In the genomic region with DNA sequence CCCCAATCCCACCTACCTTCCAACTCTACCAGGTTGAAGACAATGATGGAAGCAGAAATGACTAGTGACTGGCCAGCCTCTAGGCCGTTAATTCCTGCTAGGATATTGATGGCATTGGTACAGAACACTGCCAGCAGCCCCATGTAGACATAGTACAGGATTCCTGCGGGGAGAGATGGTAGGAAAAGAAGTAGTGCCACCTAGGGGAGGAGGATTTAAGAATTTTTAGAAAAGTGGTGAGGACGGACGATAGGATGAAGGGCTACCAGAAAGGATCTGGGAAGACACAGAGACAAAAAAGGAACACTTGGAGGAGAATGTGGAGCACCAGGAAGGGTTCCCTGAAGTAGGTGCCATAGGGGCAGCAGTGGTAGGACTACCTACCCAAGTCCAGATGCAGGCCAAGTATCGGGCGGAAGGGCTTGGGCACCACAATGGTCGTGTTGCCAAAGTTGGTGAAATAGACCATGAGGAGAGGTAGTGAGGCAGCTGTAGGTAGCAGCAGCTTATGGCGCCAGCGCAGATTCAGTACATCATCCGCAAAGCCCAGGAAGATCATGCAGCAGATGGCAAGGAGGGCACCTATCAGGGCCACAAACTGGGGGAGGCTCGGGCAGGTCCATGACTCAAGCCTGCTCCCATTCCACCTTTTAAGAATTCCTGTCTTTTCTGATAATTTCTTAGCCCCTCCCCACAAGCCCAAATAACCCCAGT, we compare ENCODE assay signal across 8 cellular contexts. TPM values are rescaled to one million over a fixed set of nuclear protein-coding genes. Genes with fewer than 3 reads are reported as not detected.
A peak's percentile ranks its signal among the peaks of the same experiment; 100 is the strongest.
DNase-seq lines count a peak whose midpoint lies in the region; ATAC-seq, FAIRE-seq and TF ChIP-seq lines count a peak whose summit lies in the region.

No MANE protein-coding gene starts in this region.

- peaks cover 28% of the 10 kb centered on the region for H3K36me3 Mint-ChIP-seq in nephron progenitor cell (ENCODE audit: low read depth)

- POLR2A ChIA-PET in PC-3 (lab: Charles Lee; ENCODE audit: unreplicated experiment) = no interaction called here

- no peak for TF ChIP-seq POLR2A in GM12892 (IDR thresholded peaks at IDR 0.05; ENCODE audit: low read depth, low read length)

- no peaks in the 10 kb centered on the region for H3K9me2 ChIP-seq in PC-3 (replicated peaks; ENCODE audit: low read length)

- peak overlapping the region; percentile 84 for H3K9ac ChIP-seq in PC-3 (ENCODE audit: low read length)

- DNase-seq in BE2C (peak; percentile 41), GM12892 (ENCODE audit: insufficient read length) (no peak), PC-3 (peak; percentile 76), dorsolateral prefrontal cortex (peak in 1 of 10 donors; percentile 38), nephron progenitor cell (no peak)

- FAIRE-seq in GM12892 (lab: Jason Lieb, UNC) = peak; percentile 50

- peak; percentile 70 for TF ChIP-seq CTCF in BE2C (IDR thresholded peaks at IDR 0.05; ENCODE audit: low read depth, low read length)
- TF ChIP-seq CTCF in PC-3 (conservative IDR thresholded peaks at IDR 0.05; ENCODE audit: low read depth, low read length) = peak; percentile 92
- peak in 46 of 56 donors; percentile 9 to 50 (median 32) for TF ChIP-seq CTCF in dorsolateral prefrontal cortex (IDR thresholded peaks at IDR 0.05 in 54 of 56, conservative IDR thresholded peaks at IDR 0.05 in 2 of 56; ENCODE audit: low read depth in 1 of 56, partially characterized antibody in 56 of 56)
- peak; percentile 28 for TF ChIP-seq CTCF in nephron progenitor cell (IDR thresholded peaks at IDR 0.05)

- H3K4me1 Mint-ChIP-seq in nephron progenitor cell = peaks cover 69% of the 10 kb centered on the region

- ATAC-seq in PC-3 = 0 out of 2 replicates have a peak, but pooled peaks have one; percentile 1
- no peak for ATAC-seq in HG03342 (IDR thresholded peaks at IDR 0.05; ENCODE audit: unreplicated experiment)
- ATAC-seq in GM21723 (IDR thresholded peaks at IDR 0.05; ENCODE audit: unreplicated experiment) = no peak
- ATAC-seq in HG03045 (IDR thresholded peaks at IDR 0.05; ENCODE audit: unreplicated experiment) = no peak

- H3K4me1 ChIP-seq in BE2C = peaks cover 4% of the 10 kb centered on the region; the same call in 1 of the 2 replicates
- peaks cover 23% of the 10 kb centered on the region for H3K4me1 ChIP-seq in PC-3 (ENCODE audit: insufficient read depth, low read length)

- peaks cover 18% of the 10 kb centered on the region for H3K36me3 ChIP-seq in BE2C
- peaks cover 24% of the 10 kb centered on the region for H3K36me3 ChIP-seq in PC-3 (ENCODE audit: low read depth, low read length)

- peaks cover 37% of the 10 kb centered on the region for H3K79me2 ChIP-seq in PC-3 (ENCODE audit: low read length)

- intact Hi-C loops in PC-3 (cut with micrococcal nuclease) (loop anchor here (2.0 kb wide), 2 partner anchors 16 to 20 kb away; partner anchors contain the start of genes HINFP and HMBS), dorsolateral prefrontal cortex (cut with DNase I) (loop anchor here (5.0 to 10.0 kb wide), 4 partner anchors 97 to 224 kb away; partner anchors contain the start of gene CBL (in 1 of the 2))

- H3K27ac ChIP-seq in PC-3 (ENCODE audit: low read length) (0 out of 2 replicates have a peak overlapping the region, but pooled peaks have one; percentile 84), dorsolateral prefrontal cortex (peak overlapping the region in 3 of 59 donors; percentile 5 to 48 (median 10))

- peak overlapping the region; percentile 67 for H3K27ac Mint-ChIP-seq in nephron progenitor cell

- H2AFZ ChIP-seq in PC-3 (ENCODE audit: low read length) = peak overlapping the region; percentile 83

- peaks cover 2% of the 10 kb centered on the region for H3K27me3 Mint-ChIP-seq in nephron progenitor cell (ENCODE audit: low read depth, poor library complexity)

- H3K9me3 Mint-ChIP-seq in nephron progenitor cell = no peaks in the 10 kb centered on the region

- no peaks in the 10 kb centered on the region for H4K20me1 ChIP-seq in PC-3 (ENCODE audit: low read length)

- BruUV-seq in PC-3 (replicated peaks; lab: Mats Ljungman, UMichigan) = no TSS peak

- CTCF ChIA-PET in PC-3 (lab: Charles Lee) = no interaction called here

- H3K4me2 ChIP-seq in PC-3 (ENCODE audit: low read length) = peak overlapping the region; percentile 96

- H3K27me3 ChIP-seq in BE2C = no peaks in the 10 kb centered on the region
- H3K27me3 ChIP-seq in PC-3 (ENCODE audit: low read length) = no peaks in the 10 kb centered on the region
- no peaks in the 10 kb centered on the region for H3K27me3 ChIP-seq in dorsolateral prefrontal cortex

- H3K4me3 Mint-ChIP-seq in nephron progenitor cell = peak overlapping the region; percentile 92

- H3F3A ChIP-seq in PC-3 (ENCODE audit: low read length, unreplicated experiment) = no peaks in the 10 kb centered on the region

- H3K4me3 ChIP-seq in BE2C (ENCODE audit: low read depth, low read length) = peak overlapping the region; percentile 97
- H3K4me3 ChIP-seq in PC-3 (ENCODE audit: low read length) = peak overlapping the region; percentile 89
- H3K4me3 ChIP-seq in dorsolateral prefrontal cortex = peak overlapping the region in 58 of 59 donors; percentile 62 to 98 (median 88)

- no peaks in the 10 kb centered on the region for H3K9me3 ChIP-seq in BE2C
- no peaks in the 10 kb centered on the region for H3K9me3 ChIP-seq in PC-3 (ENCODE audit: low read length)

RNA-seq across cellular contexts. Expression of gene DPAGT1, which starts 1.2 kb away (rescaled TPM):
- 101 TPM for polyA plus RNA-seq in BE2C (2012; ENCODE audit: insufficient read depth, insufficient read length, low read depth)
- 16.9 TPM for polyA plus RNA-seq in GM12892 (2012; ENCODE audit: missing spikeins)
- total RNA-seq in PC-3 (2014; rRNA removed) = 68.0 and 82.4 TPM in 2 replicates
- 10 to 100 TPM; 18.3 to 47.3 (median 30.8) TPM for total RNA-seq in dorsolateral prefrontal cortex

RNA-seq across cellular contexts. Expression of gene C2CD2L, which starts 6.7 kb away (rescaled TPM):
- polyA plus RNA-seq in BE2C (2012; ENCODE audit: insufficient read depth, insufficient read length, low read depth) = 123 TPM
- 4.0 TPM for polyA plus RNA-seq in GM12892 (2012; ENCODE audit: missing spikeins)
- total RNA-seq in PC-3 (2014; rRNA removed) (16.8 and 17.2 TPM in 2 replicates), dorsolateral prefrontal cortex (10 to 100 TPM; 26.6 to 76.4 (median 50.5) TPM)

RNA-seq across cellular contexts. Expression of gene HMBS, which starts 15.7 kb away (rescaled TPM):
- polyA plus RNA-seq in BE2C (2012; ENCODE audit: insufficient read depth, insufficient read length, low read depth) = 44.4 TPM
- polyA plus RNA-seq in GM12892 (2012; ENCODE audit: missing spikeins) = 28.2 TPM
- total RNA-seq in PC-3 (2014; rRNA removed) = 9.3 and 22.5 TPM in 2 replicates
- 10 to 100 TPM in 95 of 120 experiments, 1 to 10 TPM in 25; 6.8 to 18.6 (median 12.6) TPM for total RNA-seq in dorsolateral prefrontal cortex

RNA-seq across cellular contexts. Expression of gene HINFP, which starts 21.0 kb away (rescaled TPM):
- polyA plus RNA-seq in BE2C (2012; ENCODE audit: insufficient read depth, insufficient read length, low read depth) = 84.1 TPM
- 19.3 TPM for polyA plus RNA-seq in GM12892 (2012; ENCODE audit: missing spikeins)
- total RNA-seq in PC-3 (2014; rRNA removed) (14.7 and 24.7 TPM in 2 replicates), dorsolateral prefrontal cortex (10 to 100 TPM; 29.8 to 70.5 (median 47.9) TPM)

RNA-seq across cellular contexts. Expression of gene VPS11, which starts 32.8 kb away (rescaled TPM):
- polyA plus RNA-seq in BE2C (2012; ENCODE audit: insufficient read depth, insufficient read length, low read depth) = 42.5 TPM
- polyA plus RNA-seq in GM12892 (2012; ENCODE audit: missing spikeins) = 26.5 TPM
- total RNA-seq in PC-3 (2014; rRNA removed) (48.3 and 48.7 TPM in 2 replicates), dorsolateral prefrontal cortex (10 to 100 TPM; 33.3 to 65.7 (median 50.5) TPM)

Comparison
In these comparisons a context has a peak if more than half of its experiments do, and no peak if none do; other contexts are left out.
1. DNase-seq: peak in BE2C (single experiment) and PC-3 (single experiment); none in GM12892 (single experiment) and nephron progenitor cell (single experiment).
2. CTCF ChIP-seq: peak in every context shown above with its lines; median percentile 92 in PC-3; 70 in BE2C; 32 in dorsolateral prefrontal cortex; 28 in nephron progenitor cell.
3. Peak in every context shown above with its lines, with median percentiles within 50 percentile points of each other: H3K4me3 ChIP-seq.